ENCODE assay signal across 11 cellular contexts in genomic region chr7:1513657-1514095, GRCh38. TPM values are rescaled to one million over a fixed set of nuclear protein-coding genes. Genes with fewer than 3 reads are reported as not detected.
DNase-seq lines count a peak whose midpoint lies in the region; ATAC-seq and TF ChIP-seq lines count a peak whose summit lies in the region.
"Had no signal": no experiment of that assay in that cellular context is flagged by ENCODE, and none has a peak within 500 bp of the region (broad histone marks: within the 10 kb centered on the region; RNA-seq: fewer than 3 reads in every experiment).

No MANE protein-coding gene starts in this region.

- no peaks in the 10 kb centered on the region; the same call in 1 of the 2 replicates for H3K27me3 ChIP-seq in BE2C
- H3K27me3 ChIP-seq: ovary had no signal

- H3K4me1 Mint-ChIP-seq in activated naive CD4-positive, alpha-beta T cell treated with anti-CD3 and anti-CD28 coated beads, Interleukin-2, amount 10 ng/mL, durations not matched to agents 7 days and 5 days = peaks cover 34% of the 10 kb centered on the region

- peaks cover under 1% of the 10 kb centered on the region; the same call in 1 of the 2 replicates for H3K9me3 ChIP-seq in BE2C
- H3K9me3 ChIP-seq: ovary had no signal

- no peak overlapping the region for H3K4me3 ChIP-seq in BE2C (ENCODE audit: low read depth, low read length)
- H3K4me3 ChIP-seq: ovary had no signal

- TF ChIP-seq CTCF in BE2C (IDR thresholded peaks at IDR 0.05; ENCODE audit: low read depth, low read length) (no peak), RWPE1 (conservative IDR thresholded peaks at IDR 0.05; ENCODE audit: low read depth) (no peak), omental fat pad (IDR thresholded peaks at IDR 0.05) (no peak)

- H3K9me3 Mint-ChIP-seq in activated naive CD4-positive, alpha-beta T cell treated with anti-CD3 and anti-CD28 coated beads, Interleukin-2, amount 10 ng/mL, durations not matched to agents 7 days and 5 days = no peaks in the 10 kb centered on the region
- H3K9me3 Mint-ChIP-seq: CD4-positive, CD25-positive, alpha-beta regulatory T cell; H9 had no signal

- H3K4me1 ChIP-seq in BE2C = no peaks in the 10 kb centered on the region

- ATAC-seq in Right ventricle myocardium inferior (peak; percentile 53), omental fat pad (ENCODE audit: low FRiP score) (peak; percentile 45), HG03354 (IDR thresholded peaks at IDR 0.05; ENCODE audit: poor library complexity, severe bottlenecking, unreplicated experiment) (no peak)

- peak overlapping the region; percentile 71 for H3K27ac ChIP-seq in RWPE1
- H3K27ac ChIP-seq: ovary had no signal

- H3K36me3 ChIP-seq in BE2C = no peaks in the 10 kb centered on the region
- H3K36me3 ChIP-seq: ovary had no signal

- no peaks in the 10 kb centered on the region for H3K36me3 Mint-ChIP-seq in activated naive CD4-positive, alpha-beta T cell treated with anti-CD3 and anti-CD28 coated beads, Interleukin-2, amount 10 ng/mL, durations not matched to agents 7 days and 5 days
- H3K36me3 Mint-ChIP-seq: CD4-positive, CD25-positive, alpha-beta regulatory T cell had no signal

- peaks cover 22% of the 10 kb centered on the region for H3K27me3 Mint-ChIP-seq in activated naive CD4-positive, alpha-beta T cell treated with anti-CD3 and anti-CD28 coated beads, Interleukin-2, amount 10 ng/mL, durations not matched to agents 7 days and 5 days
- H3K27me3 Mint-ChIP-seq: CD4-positive, CD25-positive, alpha-beta regulatory T cell had no signal

- no peak overlapping the region for H3K27ac Mint-ChIP-seq in activated naive CD4-positive, alpha-beta T cell treated with anti-CD3 and anti-CD28 coated beads, Interleukin-2, amount 10 ng/mL, durations not matched to agents 7 days and 5 days
- H3K27ac Mint-ChIP-seq: H9 had no signal

- POLR2A ChIA-PET in RWPE1 (lab: Yijun Ruan, JAX; ENCODE audit: low non-redundant PET) = no interaction called here

- intact Hi-C loops in Right ventricle myocardium inferior (cut with DNase I) = loop anchor here (2.0 kb wide), 1 partner anchor 23 kb away; no protein-coding TSS in a partner anchor

- no peak overlapping the region for H3K4me3 Mint-ChIP-seq in activated naive CD4-positive, alpha-beta T cell treated with anti-CD3 and anti-CD28 coated beads, Interleukin-2, amount 10 ng/mL, durations not matched to agents 7 days and 5 days
- H3K4me3 Mint-ChIP-seq: H9 had no signal

- CTCF ChIA-PET in RWPE1 (lab: Yijun Ruan, JAX) = interaction anchor here (0.6 to 0.7 kb wide), 2 partner anchors 14 to 1007 kb away, joined by 3 to 4 read pairs; no protein-coding TSS in a partner anchor
- CTCF ChIA-PET in activated naive CD4-positive, alpha-beta T cell treated with anti-CD3 and anti-CD28 coated beads, Interleukin-2, amount 10 ng/mL, durations not matched to agents 7 days and 5 days (lab: Charles Lee) = interaction anchor here (1.7 kb wide), 1 partner anchor 42 kb away, joined by 6 read pairs; the partner anchor contains the start of gene TMEM184A

- DNase-seq in BE2C (peak; percentile 9), RWPE1 (ENCODE audit: low spot score) (no peak), Right ventricle myocardium inferior (ENCODE audit: missing footprints) (peak; percentile 76), omental fat pad (ENCODE audit: low spot score) (peak; percentile 29), NCI-H1048 (lab: John Stamatoyannopoulos, UW) (no peak), NCI-H1436 (lab: John Stamatoyannopoulos, UW) (no peak)
- no peak for DNase-seq in activated naive CD4-positive, alpha-beta T cell treated with anti-CD3 and anti-CD28 coated beads, Interleukin-2, amount 10 ng/mL, durations not matched to agents 7 days and 5 days
- DNase-seq: H9, ovary had no signal

RNA-seq across cellular contexts. Expression of gene INTS1, which starts 9.5 kb away (rescaled TPM):
- polyA plus RNA-seq in BE2C (2012; ENCODE audit: insufficient read depth, insufficient read length, low read depth) = 280 TPM
- total RNA-seq in Right ventricle myocardium inferior (25.8 TPM), omental fat pad (10 to 100 TPM; 22.4 to 39.4 (median 32.0) TPM)

RNA-seq across cellular contexts. Expression of gene MAFK, which starts 16.8 kb away (rescaled TPM):
- 1.6 TPM for polyA plus RNA-seq in BE2C (2012; ENCODE audit: insufficient read depth, insufficient read length, low read depth)
- total RNA-seq in Right ventricle myocardium inferior (50.8 TPM), omental fat pad (10 to 100 TPM; 30.7 to 57.6 (median 32.7) TPM)

RNA-seq across cellular contexts. Expression of gene TMEM184A, which starts 42.3 kb away (rescaled TPM):
- 0.59 TPM for polyA plus RNA-seq in BE2C (2012; ENCODE audit: insufficient read depth, insufficient read length, low read depth)
- total RNA-seq in Right ventricle myocardium inferior (0.32 TPM), omental fat pad (1 to 10 TPM in 1 of 4 donors, under 1 TPM in 2, not detected in 1; 0.19 to 3.1 (median 0.32) TPM)
- total RNA-seq: CD4-positive, CD25-positive, alpha-beta regulatory T cell had no signal

RNA-seq across cellular contexts. Expression of gene MICALL2, which starts 54.4 kb away (rescaled TPM):
- polyA plus RNA-seq in BE2C (2012; ENCODE audit: insufficient read depth, insufficient read length, low read depth) = 0.34 TPM
- total RNA-seq in Right ventricle myocardium inferior (9.0 TPM), omental fat pad (10 to 100 TPM in 2 of 4 donors, 1 to 10 TPM in 2; 4.4 to 16.6 (median 9.3) TPM)

RNA-seq across cellular contexts. Expression of gene PSMG3, which starts 56.2 kb away (rescaled TPM):
- 179 TPM for polyA plus RNA-seq in BE2C (2012; ENCODE audit: insufficient read depth, insufficient read length, low read depth)
- total RNA-seq in Right ventricle myocardium inferior (13.3 TPM), omental fat pad (10 to 100 TPM; 22.0 to 37.7 (median 28.4) TPM)

Comparison
In these comparisons a context has a peak if more than half of its experiments do, and no peak if none do; other contexts are left out.
1. DNase-seq: peak in BE2C (single experiment), Right ventricle myocardium inferior (single experiment) and omental fat pad (single experiment); none in RWPE1 (single experiment), activated naive CD4-positive, alpha-beta T cell treated with anti-CD3 and anti-CD28 coated beads, Interleukin-2, amount 10 ng/mL, durations not matched to agents 7 days and 5 days (single experiment), NCI-H1048 (single experiment) and NCI-H1436 (single experiment).